28 cellular contexts compared by ENCODE assay signal in the genomic region with DNA sequence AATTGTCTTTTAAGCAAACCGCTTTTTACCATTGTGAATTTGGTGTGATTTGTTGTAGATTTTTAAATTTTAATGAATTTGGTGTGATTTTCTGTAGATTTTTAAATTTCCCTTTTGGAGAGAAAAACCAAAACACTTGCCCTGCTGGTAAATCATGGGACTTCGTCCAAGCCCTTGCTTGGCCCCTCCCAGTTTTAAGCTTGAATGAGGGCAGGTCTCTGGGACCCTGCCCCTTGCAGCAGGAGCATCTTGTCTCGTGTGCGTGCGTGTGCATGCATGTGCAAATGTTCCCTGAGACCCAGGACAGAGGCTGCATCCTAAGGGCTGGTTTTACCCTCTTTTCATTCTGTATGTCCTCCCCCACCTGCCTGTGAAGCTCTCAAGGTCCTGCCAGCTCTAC.
"Had no signal": no experiment of that assay in that cellular context is flagged by ENCODE, and none has a peak within 500 bp of the region (broad histone marks: within the 10 kb centered on the region; RNA-seq: fewer than 3 reads in every experiment).

No MANE protein-coding gene starts in this region.

- DNase-seq: activated CD4-positive, alpha-beta T cell treated with anti-CD3 and anti-CD28 coated beads for 36 hours; activated CD4-positive, alpha-beta T cell treated with anti-CD3 and anti-CD28 coated beads, Interleukin-2, amount 10 ng/mL, durations not matched to agents 7 days and 5 days; activated CD4-positive, alpha-beta T cell treated with anti-CD3 and anti-CD28 coated beads, Interleukin-2, amount 50 U/mL, for 48 hours; activated CD8-positive, alpha-beta T cell treated with anti-CD3 and anti-CD28 coated beads, Interleukin-2, amount 10 ng/mL, durations not matched to agents 7 days and 5 days; activated gamma-delta T cell; activated naive CD4-positive, alpha-beta T cell treated with Interleukin-2 at 50 U/mL for 16 hours; activated naive CD8-positive, alpha-beta T cell treated with anti-CD3 and anti-CD28 coated beads, Interleukin-2, amount 10 ng/mL, durations not matched to agents 7 days and 5 days; activated T-cell treated with anti-CD3 and anti-CD28 coated beads, Interleukin-2, amount 50 U/mL, for 24 hours; amygdala; NCI-H1105; NCI-H1417 treated with DMSO at 0.1 percent for 48 hours; NCI-H1930; NCI-H2081 treated with DMSO at 0.1 percent for 48 hours; NCI-H345; NCI-H510A; NCI-H526; NCI-H748 treated with DMSO at 0.1 percent for 48 hours; NK-92 treated with Interleukin-12 subunit alpha and Interleukin-12 subunit beta, amount 100 ng/mL, for 24 hours; Right ventricle myocardium superior; SJCRH30 had no signal

- H3K9me3 ChIP-seq: ascending aorta, breast epithelium, SJCRH30 had no signal

- H3K4me1 Mint-ChIP-seq: activated CD4-positive, alpha-beta T cell treated with anti-CD3 and anti-CD28 coated beads for 36 hours; activated CD4-positive, alpha-beta T cell treated with anti-CD3 and anti-CD28 coated beads, Interleukin-2, amount 10 ng/mL, durations not matched to agents 7 days and 5 days; activated naive CD4-positive, alpha-beta T cell treated with anti-CD3 and anti-CD28 coated beads, Interleukin-2, amount 50 U/mL, for 24 hours; activated naive CD8-positive, alpha-beta T cell treated with anti-CD3 and anti-CD28 coated beads, Interleukin-2, amount 10 ng/mL, durations not matched to agents 7 days and 5 days had no signal

- H3K27me3 Mint-ChIP-seq: activated CD4-positive, alpha-beta T cell treated with anti-CD3 and anti-CD28 coated beads for 36 hours; activated CD4-positive, alpha-beta T cell treated with anti-CD3 and anti-CD28 coated beads, Interleukin-2, amount 10 ng/mL, durations not matched to agents 7 days and 5 days; activated naive CD8-positive, alpha-beta T cell treated with anti-CD3 and anti-CD28 coated beads, Interleukin-2, amount 10 ng/mL, durations not matched to agents 7 days and 5 days; activated T-cell treated with anti-CD3 and anti-CD28 coated beads, Interleukin-2, amount 50 U/mL, for 24 hours had no signal

- H3K27ac Mint-ChIP-seq: activated CD4-positive, alpha-beta T cell treated with anti-CD3 and anti-CD28 coated beads for 36 hours; activated CD4-positive, alpha-beta T cell treated with anti-CD3 and anti-CD28 coated beads, Interleukin-2, amount 10 ng/mL, durations not matched to agents 7 days and 5 days; activated CD8-positive, alpha-beta T cell treated with anti-CD3 and anti-CD28 coated beads, Interleukin-2, amount 10 ng/mL, durations not matched to agents 7 days and 5 days; activated naive CD4-positive, alpha-beta T cell treated with anti-CD3 and anti-CD28 coated beads, Interleukin-2, amount 50 U/mL, for 24 hours; activated naive CD8-positive, alpha-beta T cell treated with anti-CD3 and anti-CD28 coated beads, Interleukin-2, amount 10 ng/mL, durations not matched to agents 7 days and 5 days; activated T-cell treated with anti-CD3 and anti-CD28 coated beads, Interleukin-2, amount 50 U/mL, for 24 hours; activated T-helper 2 cell treated with anti-CD3 and anti-CD28 coated beads, Interferon-gamma antibody, Interleukin-2, Interleukin-4, amounts not matched to agents 10 μg/mL and 5 μg/mL and 100 μg/mL, durations not matched to agents 14 hours and 24 hours and 36 hours; T-helper 2 cell treated with Interferon-gamma antibody and Interleukin-4, amounts not matched to agents 5 μg/mL and 100 μg/mL, for 36 hours had no signal

- H3K9me3 Mint-ChIP-seq: activated naive CD4-positive, alpha-beta T cell treated with anti-CD3 and anti-CD28 coated beads, Interleukin-2, amount 50 U/mL, for 24 hours had no signal

- H3K9ac ChIP-seq: KMS-11 had no signal

- H3K4me1 ChIP-seq: ascending aorta, breast epithelium, SJCRH30 had no signal

- H3K4me3 Mint-ChIP-seq: activated CD4-positive, alpha-beta T cell treated with anti-CD3 and anti-CD28 coated beads for 36 hours; activated CD4-positive, alpha-beta T cell treated with anti-CD3 and anti-CD28 coated beads, Interleukin-2, amount 10 ng/mL, durations not matched to agents 7 days and 5 days; activated CD8-positive, alpha-beta T cell treated with anti-CD3 and anti-CD28 coated beads, Interleukin-2, amount 10 ng/mL, durations not matched to agents 7 days and 5 days; activated naive CD4-positive, alpha-beta T cell treated with anti-CD3 and anti-CD28 coated beads, Interleukin-2, amount 50 U/mL, for 24 hours; activated naive CD8-positive, alpha-beta T cell treated with anti-CD3 and anti-CD28 coated beads, Interleukin-2, amount 10 ng/mL, durations not matched to agents 7 days and 5 days; activated T-cell treated with anti-CD3 and anti-CD28 coated beads, Interleukin-2, amount 50 U/mL, for 24 hours; T-helper 2 cell treated with Interferon-gamma antibody and Interleukin-4, amounts not matched to agents 5 μg/mL and 100 μg/mL, for 36 hours had no signal

- H3K36me3 Mint-ChIP-seq: activated naive CD4-positive, alpha-beta T cell treated with anti-CD3 and anti-CD28 coated beads, Interleukin-2, amount 50 U/mL, for 24 hours; activated naive CD8-positive, alpha-beta T cell treated with anti-CD3 and anti-CD28 coated beads, Interleukin-2, amount 10 ng/mL, durations not matched to agents 7 days and 5 days had no signal

- ATAC-seq: activated CD4-positive, alpha-beta T cell treated with anti-CD3 and anti-CD28 coated beads for 36 hours; activated CD4-positive, CD25-positive, alpha-beta regulatory T cell treated with anti-CD3 and anti-CD28 coated beads, Interleukin-2, amount 50 U/mL, for 24 hours; activated CD8-positive, alpha-beta T cell treated with anti-CD3 and anti-CD28 coated beads, Interleukin-2, amount 10 ng/mL, durations not matched to agents 7 days and 5 days had no signal

- H3K27me3 ChIP-seq: ascending aorta, breast epithelium, SJCRH30 had no signal

- H3K36me3 ChIP-seq: ascending aorta, breast epithelium, SJCRH30 had no signal

- H3K4me3 ChIP-seq: ascending aorta, breast epithelium, SJCRH30, SK-N-MC had no signal
